In the genomic region with DNA sequence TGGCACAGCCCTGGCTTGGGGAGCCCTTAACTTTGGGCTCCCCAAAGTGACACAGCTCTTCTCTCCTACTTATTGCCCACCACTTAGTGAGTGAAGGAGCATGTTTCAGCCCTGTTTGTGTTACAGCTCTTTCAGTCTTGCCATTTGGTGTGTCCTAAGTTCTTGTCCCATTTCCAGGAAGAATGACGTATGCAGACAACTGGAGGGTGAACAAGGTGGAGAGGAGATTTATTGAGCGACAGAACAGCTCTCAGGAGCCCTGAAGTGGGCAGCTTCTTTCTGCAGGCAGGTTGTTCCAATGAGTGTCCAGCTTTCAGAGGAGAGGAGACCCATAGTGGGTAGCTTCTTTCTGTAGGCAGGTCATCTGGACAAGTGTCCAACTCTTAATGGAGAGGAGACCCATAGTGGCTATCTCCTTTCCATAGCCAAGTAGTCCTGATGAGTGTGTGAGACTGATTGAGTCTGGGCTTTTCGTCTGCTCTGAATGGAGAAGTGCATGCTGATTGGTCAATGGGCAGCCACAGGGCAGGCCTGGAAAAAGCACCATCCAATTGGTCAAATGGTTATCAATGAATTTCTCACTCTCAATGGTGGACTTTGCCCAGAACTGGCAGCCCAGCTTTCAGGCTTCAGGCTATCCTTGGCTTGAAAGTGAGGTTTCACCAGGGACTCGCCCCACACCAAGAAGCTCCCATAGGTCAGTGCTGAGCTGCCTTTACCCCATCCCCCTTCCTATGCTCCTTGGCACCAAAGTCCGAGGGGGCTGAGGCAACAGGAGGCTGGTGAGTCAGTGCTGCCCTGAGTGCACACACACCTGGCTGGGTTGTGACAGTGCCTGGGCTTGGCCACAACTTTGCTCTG, we compare ENCODE assay signal across 3 cellular contexts.
TF ChIP-seq lines count a peak whose summit lies in the region.

No MANE protein-coding gene starts in this region.

TF ChIP-seq in WTC11, 78 proteins besides CTCF, POLR2A, EP300 and RAD21:
- TF ChIP-seq GABPB1 (CRISPR knock-in tag; IDR thresholded peaks at IDR 0.05) (0 out of 2 replicates have a peak, but pooled peaks have one; percentile 22), SMAD4 (CRISPR knock-in tag; IDR thresholded peaks at IDR 0.05) (no peak)

TF ChIP-seq in H1, 55 proteins besides CTCF, POLR2A, EP300 and RAD21:
- TF ChIP-seq CHD2 (IDR thresholded peaks at IDR 0.05; ENCODE audit: low read length), result no peak
- no peak for TF ChIP-seq EZH2 (IDR thresholded peaks at IDR 0.05; ENCODE audit: low read depth, low read length, severe bottlenecking)
- no peak for TF ChIP-seq TCF12 (IDR thresholded peaks at IDR 0.05; ENCODE audit: low read depth, low read length)

TF ChIP-seq in HepG2, 621 proteins besides CTCF, POLR2A, EP300 and RAD21:
- TF ChIP-seq HIVEP1 (CRISPR knock-in tag; IDR thresholded peaks at IDR 0.05) (peak; percentile 32; the same call in 1 of the 2 replicates), TCF12 (IDR thresholded peaks at IDR 0.05) (no peak), TCF12 (CRISPR knock-in tag; IDR thresholded peaks at IDR 0.05) (no peak), CBX5 (CRISPR knock-in tag; IDR thresholded peaks at IDR 0.05; ENCODE audit: borderline replicate concordance) (peak; percentile 71; the same call in 1 of the 2 replicates), KAT8 (CRISPR knock-in tag; IDR thresholded peaks at IDR 0.05) (no peak), ZMYM4 (CRISPR knock-in tag; IDR thresholded peaks at IDR 0.05) (peak; percentile 45; the same call in 1 of the 2 replicates), ZNF552 (CRISPR knock-in tag; IDR thresholded peaks at IDR 0.05; ENCODE audit: borderline replicate concordance) (no peak), ZNF577 (CRISPR knock-in tag; IDR thresholded peaks at IDR 0.05; ENCODE audit: borderline replicate concordance, low read depth) (no peak), NR2C2 (CRISPR knock-in tag; IDR thresholded peaks at IDR 0.05; ENCODE audit: borderline replicate concordance) (no peak), FOSL2 (CRISPR knock-in tag; IDR thresholded peaks at IDR 0.05) (peak; percentile 82), TP53 (CRISPR knock-in tag; conservative IDR thresholded peaks at IDR 0.05) (no peak), ZNF225 (CRISPR knock-in tag; IDR thresholded peaks at IDR 0.05) (peak; percentile 28; the same call in 1 of the 2 replicates), DPF2 (CRISPR knock-in tag; IDR thresholded peaks at IDR 0.05; ENCODE audit: borderline replicate concordance, low read depth) (0 out of 2 replicates have a peak, but pooled peaks have one; percentile 25), SAP130 (CRISPR knock-in tag; IDR thresholded peaks at IDR 0.05; ENCODE audit: low read depth) (0 out of 2 replicates have a peak, but pooled peaks have one; percentile 20), CHCHD3 (CRISPR knock-in tag; IDR thresholded peaks at IDR 0.05) (peak; percentile 60; the same call in 1 of the 2 replicates), ZNF7 (CRISPR knock-in tag; IDR thresholded peaks at IDR 0.05) (peak; percentile 97), HNF4G (IDR thresholded peaks at IDR 0.05; ENCODE audit: borderline replicate concordance, low read depth, low read length) (0 out of 2 replicates have a peak, but pooled peaks have one; percentile 8), HNF4G (CRISPR knock-in tag; IDR thresholded peaks at IDR 0.05; ENCODE audit: borderline replicate concordance, low read depth) (no peak), ZNF724P (CRISPR knock-in tag; IDR thresholded peaks at IDR 0.05; ENCODE audit: borderline replicate concordance) (0 out of 2 replicates have a peak, but pooled peaks have one; percentile 28), TRIM24 (CRISPR knock-in tag; IDR thresholded peaks at IDR 0.05) (peak; percentile 91), PHF21A (CRISPR knock-in tag; IDR thresholded peaks at IDR 0.05) (no peak), ZMYM3 (CRISPR knock-in tag; IDR thresholded peaks at IDR 0.05) (0 out of 2 replicates have a peak, but pooled peaks have one; percentile 13), HNF4A (CRISPR knock-in tag; IDR thresholded peaks at IDR 0.05) (peak; percentile 63), HNRNPL (IDR thresholded peaks at IDR 0.05; ENCODE audit: low read depth, low read length) (0 out of 2 replicates have a peak, but pooled peaks have one; percentile 28), SALL1 (CRISPR knock-in tag; IDR thresholded peaks at IDR 0.05) (0 out of 2 replicates have a peak, but pooled peaks have one; percentile 37), EHMT2 (IDR thresholded peaks at IDR 0.05; ENCODE audit: borderline replicate concordance, low read depth, low read length) (peak; percentile 47; the same call in 1 of the 2 replicates), RCOR2 (CRISPR knock-in tag; IDR thresholded peaks at IDR 0.05) (no peak), RXRA (CRISPR knock-in tag; IDR thresholded peaks at IDR 0.05) (0 out of 2 replicates have a peak, but pooled peaks have one; percentile 17), IRF2 (CRISPR knock-in tag; IDR thresholded peaks at IDR 0.05) (peak; percentile 31; the same call in 1 of the 2 replicates)
- TF ChIP-seq, protein P1, sequence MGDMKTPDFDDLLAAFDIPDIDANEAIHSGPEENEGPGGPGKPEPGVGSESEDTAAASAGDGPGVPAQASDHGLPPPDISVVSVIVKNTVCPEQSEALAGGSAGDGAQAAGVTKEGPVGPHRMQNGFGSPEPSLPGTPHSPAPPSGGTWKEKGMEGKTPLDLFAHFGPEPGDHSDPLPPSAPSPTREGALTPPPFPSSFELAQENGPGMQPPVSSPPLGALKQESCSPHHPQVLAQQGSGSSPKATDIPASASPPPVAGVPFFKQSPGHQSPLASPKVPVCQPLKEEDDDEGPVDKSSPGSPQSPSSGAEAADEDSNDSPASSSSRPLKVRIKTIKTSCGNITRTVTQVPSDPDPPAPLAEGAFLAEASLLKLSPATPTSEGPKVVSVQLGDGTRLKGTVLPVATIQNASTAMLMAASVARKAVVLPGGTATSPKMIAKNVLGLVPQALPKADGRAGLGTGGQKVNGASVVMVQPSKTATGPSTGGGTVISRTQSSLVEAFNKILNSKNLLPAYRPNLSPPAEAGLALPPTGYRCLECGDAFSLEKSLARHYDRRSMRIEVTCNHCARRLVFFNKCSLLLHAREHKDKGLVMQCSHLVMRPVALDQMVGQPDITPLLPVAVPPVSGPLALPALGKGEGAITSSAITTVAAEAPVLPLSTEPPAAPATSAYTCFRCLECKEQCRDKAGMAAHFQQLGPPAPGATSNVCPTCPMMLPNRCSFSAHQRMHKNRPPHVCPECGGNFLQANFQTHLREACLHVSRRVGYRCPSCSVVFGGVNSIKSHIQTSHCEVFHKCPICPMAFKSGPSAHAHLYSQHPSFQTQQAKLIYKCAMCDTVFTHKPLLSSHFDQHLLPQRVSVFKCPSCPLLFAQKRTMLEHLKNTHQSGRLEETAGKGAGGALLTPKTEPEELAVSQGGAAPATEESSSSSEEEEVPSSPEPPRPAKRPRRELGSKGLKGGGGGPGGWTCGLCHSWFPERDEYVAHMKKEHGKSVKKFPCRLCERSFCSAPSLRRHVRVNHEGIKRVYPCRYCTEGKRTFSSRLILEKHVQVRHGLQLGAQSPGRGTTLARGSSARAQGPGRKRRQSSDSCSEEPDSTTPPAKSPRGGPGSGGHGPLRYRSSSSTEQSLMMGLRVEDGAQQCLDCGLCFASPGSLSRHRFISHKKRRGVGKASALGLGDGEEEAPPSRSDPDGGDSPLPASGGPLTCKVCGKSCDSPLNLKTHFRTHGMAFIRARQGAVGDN (CRISPR knock-in tag; IDR thresholded peaks at IDR 0.05), result peak; percentile 52
- TF ChIP-seq, protein P2, sequence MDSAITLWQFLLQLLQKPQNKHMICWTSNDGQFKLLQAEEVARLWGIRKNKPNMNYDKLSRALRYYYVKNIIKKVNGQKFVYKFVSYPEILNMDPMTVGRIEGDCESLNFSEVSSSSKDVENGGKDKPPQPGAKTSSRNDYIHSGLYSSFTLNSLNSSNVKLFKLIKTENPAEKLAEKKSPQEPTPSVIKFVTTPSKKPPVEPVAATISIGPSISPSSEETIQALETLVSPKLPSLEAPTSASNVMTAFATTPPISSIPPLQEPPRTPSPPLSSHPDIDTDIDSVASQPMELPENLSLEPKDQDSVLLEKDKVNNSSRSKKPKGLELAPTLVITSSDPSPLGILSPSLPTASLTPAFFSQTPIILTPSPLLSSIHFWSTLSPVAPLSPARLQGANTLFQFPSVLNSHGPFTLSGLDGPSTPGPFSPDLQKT (CRISPR knock-in tag; IDR thresholded peaks at IDR 0.05; ENCODE audit: borderline replicate concordance), result no peak
- TF ChIP-seq, protein P3, sequence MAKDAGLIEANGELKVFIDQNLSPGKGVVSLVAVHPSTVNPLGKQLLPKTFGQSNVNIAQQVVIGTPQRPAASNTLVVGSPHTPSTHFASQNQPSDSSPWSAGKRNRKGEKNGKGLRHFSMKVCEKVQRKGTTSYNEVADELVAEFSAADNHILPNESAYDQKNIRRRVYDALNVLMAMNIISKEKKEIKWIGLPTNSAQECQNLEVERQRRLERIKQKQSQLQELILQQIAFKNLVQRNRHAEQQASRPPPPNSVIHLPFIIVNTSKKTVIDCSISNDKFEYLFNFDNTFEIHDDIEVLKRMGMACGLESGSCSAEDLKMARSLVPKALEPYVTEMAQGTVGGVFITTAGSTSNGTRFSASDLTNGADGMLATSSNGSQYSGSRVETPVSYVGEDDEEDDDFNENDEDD (CRISPR knock-in tag; IDR thresholded peaks at IDR 0.05; ENCODE audit: borderline replicate concordance), result no peak
- TF ChIP-seq, protein P4, sequence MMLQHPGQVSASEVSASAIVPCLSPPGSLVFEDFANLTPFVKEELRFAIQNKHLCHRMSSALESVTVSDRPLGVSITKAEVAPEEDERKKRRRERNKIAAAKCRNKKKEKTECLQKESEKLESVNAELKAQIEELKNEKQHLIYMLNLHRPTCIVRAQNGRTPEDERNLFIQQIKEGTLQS (CRISPR knock-in tag; IDR thresholded peaks at IDR 0.05), result 0 out of 2 replicates have a peak, but pooled peaks have one; percentile 35
- TF ChIP-seq, protein P5, sequence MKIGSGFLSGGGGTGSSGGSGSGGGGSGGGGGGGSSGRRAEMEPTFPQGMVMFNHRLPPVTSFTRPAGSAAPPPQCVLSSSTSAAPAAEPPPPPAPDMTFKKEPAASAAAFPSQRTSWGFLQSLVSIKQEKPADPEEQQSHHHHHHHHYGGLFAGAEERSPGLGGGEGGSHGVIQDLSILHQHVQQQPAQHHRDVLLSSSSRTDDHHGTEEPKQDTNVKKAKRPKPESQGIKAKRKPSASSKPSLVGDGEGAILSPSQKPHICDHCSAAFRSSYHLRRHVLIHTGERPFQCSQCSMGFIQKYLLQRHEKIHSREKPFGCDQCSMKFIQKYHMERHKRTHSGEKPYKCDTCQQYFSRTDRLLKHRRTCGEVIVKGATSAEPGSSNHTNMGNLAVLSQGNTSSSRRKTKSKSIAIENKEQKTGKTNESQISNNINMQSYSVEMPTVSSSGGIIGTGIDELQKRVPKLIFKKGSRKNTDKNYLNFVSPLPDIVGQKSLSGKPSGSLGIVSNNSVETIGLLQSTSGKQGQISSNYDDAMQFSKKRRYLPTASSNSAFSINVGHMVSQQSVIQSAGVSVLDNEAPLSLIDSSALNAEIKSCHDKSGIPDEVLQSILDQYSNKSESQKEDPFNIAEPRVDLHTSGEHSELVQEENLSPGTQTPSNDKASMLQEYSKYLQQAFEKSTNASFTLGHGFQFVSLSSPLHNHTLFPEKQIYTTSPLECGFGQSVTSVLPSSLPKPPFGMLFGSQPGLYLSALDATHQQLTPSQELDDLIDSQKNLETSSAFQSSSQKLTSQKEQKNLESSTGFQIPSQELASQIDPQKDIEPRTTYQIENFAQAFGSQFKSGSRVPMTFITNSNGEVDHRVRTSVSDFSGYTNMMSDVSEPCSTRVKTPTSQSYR (CRISPR knock-in tag; IDR thresholded peaks at IDR 0.05; ENCODE audit: borderline replicate concordance), result peak; percentile 87; the same call in 1 of the 2 replicates
- TF ChIP-seq, protein P6, sequence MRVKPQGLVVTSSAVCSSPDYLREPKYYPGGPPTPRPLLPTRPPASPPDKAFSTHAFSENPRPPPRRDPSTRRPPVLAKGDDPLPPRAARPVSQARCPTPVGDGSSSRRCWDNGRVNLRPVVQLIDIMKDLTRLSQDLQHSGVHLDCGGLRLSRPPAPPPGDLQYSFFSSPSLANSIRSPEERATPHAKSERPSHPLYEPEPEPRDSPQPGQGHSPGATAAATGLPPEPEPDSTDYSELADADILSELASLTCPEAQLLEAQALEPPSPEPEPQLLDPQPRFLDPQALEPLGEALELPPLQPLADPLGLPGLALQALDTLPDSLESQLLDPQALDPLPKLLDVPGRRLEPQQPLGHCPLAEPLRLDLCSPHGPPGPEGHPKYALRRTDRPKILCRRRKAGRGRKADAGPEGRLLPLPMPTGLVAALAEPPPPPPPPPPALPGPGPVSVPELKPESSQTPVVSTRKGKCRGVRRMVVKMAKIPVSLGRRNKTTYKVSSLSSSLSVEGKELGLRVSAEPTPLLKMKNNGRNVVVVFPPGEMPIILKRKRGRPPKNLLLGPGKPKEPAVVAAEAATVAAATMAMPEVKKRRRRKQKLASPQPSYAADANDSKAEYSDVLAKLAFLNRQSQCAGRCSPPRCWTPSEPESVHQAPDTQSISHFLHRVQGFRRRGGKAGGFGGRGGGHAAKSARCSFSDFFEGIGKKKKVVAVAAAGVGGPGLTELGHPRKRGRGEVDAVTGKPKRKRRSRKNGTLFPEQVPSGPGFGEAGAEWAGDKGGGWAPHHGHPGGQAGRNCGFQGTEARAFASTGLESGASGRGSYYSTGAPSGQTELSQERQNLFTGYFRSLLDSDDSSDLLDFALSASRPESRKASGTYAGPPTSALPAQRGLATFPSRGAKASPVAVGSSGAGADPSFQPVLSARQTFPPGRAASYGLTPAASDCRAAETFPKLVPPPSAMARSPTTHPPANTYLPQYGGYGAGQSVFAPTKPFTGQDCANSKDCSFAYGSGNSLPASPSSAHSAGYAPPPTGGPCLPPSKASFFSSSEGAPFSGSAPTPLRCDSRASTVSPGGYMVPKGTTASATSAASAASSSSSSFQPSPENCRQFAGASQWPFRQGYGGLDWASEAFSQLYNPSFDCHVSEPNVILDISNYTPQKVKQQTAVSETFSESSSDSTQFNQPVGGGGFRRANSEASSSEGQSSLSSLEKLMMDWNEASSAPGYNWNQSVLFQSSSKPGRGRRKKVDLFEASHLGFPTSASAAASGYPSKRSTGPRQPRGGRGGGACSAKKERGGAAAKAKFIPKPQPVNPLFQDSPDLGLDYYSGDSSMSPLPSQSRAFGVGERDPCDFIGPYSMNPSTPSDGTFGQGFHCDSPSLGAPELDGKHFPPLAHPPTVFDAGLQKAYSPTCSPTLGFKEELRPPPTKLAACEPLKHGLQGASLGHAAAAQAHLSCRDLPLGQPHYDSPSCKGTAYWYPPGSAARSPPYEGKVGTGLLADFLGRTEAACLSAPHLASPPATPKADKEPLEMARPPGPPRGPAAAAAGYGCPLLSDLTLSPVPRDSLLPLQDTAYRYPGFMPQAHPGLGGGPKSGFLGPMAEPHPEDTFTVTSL (CRISPR knock-in tag; IDR thresholded peaks at IDR 0.05; ENCODE audit: borderline replicate concordance), result peak; percentile 23; the same call in 1 of the 2 replicates
TF ChIP-seq in HepG2: peak in this region for 23.
